ENCODE assay signal across 1 cellular context in the genomic region with DNA sequence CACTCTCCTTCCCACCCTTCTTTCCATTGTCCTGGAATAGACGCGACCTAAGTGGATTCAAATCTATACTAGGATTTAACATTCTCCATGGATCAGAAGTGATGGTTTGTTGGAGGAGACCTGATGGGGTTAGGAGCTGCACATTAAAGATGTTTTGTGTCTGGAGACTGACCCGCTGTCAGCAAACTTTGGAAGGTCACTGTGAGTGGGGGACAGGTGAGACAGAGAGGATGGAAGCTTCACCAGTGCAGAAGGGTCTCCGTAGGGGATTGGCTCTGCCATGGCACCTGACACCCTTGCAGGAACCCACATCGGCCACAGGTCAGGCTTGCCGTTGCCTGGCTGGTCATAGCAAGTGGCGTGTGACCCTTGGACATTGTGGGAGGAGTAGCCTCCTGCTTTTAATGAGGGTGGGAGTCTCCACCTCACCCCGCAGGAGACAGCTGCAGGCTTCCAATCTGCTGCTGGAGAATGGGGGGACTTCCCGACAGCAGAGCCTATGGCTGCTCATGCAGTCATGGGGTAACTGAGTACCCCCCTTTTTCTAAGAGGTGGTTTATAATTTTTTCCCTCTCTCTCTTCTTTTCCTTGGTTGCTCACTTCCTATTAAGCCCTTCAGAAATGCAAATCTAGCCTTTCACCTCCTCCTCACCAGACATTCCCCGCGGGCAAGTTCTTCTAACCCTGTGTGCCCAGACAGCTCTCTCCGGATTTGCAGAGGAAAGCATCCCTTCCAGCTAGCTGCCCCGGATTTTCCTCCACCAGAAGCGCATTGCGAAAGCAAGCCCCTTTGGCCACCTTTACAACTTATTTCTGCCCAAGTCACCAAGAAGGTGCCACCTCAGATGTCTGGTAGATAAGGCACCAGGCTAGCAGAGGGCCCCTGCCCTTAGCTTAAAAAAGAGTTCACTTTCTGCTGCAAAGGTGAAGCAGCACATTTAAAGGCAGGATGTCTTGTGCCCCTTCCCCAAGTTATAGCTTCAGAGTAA.
TF ChIP-seq lines count a peak whose summit lies in the region.

No MANE protein-coding gene starts in this region.

TF ChIP-seq in HepG2, 621 proteins besides CTCF, POLR2A, EP300 and RAD21 (continued from another document and continues in another):
- TF ChIP-seq RERE (CRISPR knock-in tag; IDR thresholded peaks at IDR 0.05; ENCODE audit: low read depth) (no peak), ZFP36 (IDR thresholded peaks at IDR 0.05; ENCODE audit: borderline replicate concordance, low read depth, low read length, partially characterized antibody) (no peak), ZNF20 (CRISPR knock-in tag; IDR thresholded peaks at IDR 0.05) (no peak), ZSCAN22 (CRISPR knock-in tag; IDR thresholded peaks at IDR 0.05) (no peak), ZNF235 (CRISPR knock-in tag; IDR thresholded peaks at IDR 0.05; ENCODE audit: borderline replicate concordance) (no peak), ZNF782 (CRISPR knock-in tag; IDR thresholded peaks at IDR 0.05; ENCODE audit: borderline replicate concordance) (no peak), RXRA (CRISPR knock-in tag; IDR thresholded peaks at IDR 0.05) (peak; percentile 67), HNF4A (CRISPR knock-in tag; IDR thresholded peaks at IDR 0.05) (peak; percentile 89), FOXA3 (CRISPR knock-in tag; IDR thresholded peaks at IDR 0.05) (no peak), ZNF709 (CRISPR knock-in tag; IDR thresholded peaks at IDR 0.05) (no peak), ZNF430 (CRISPR knock-in tag; IDR thresholded peaks at IDR 0.05) (no peak; the same call in 1 of the 2 replicates), NCOA1 (CRISPR knock-in tag; IDR thresholded peaks at IDR 0.05) (0 out of 2 replicates have a peak, but pooled peaks have one; percentile 72), ZNF672 (CRISPR knock-in tag; IDR thresholded peaks at IDR 0.05) (no peak), MED1 (CRISPR knock-in tag; IDR thresholded peaks at IDR 0.05) (peak; percentile 46; the same call in 1 of the 2 replicates), ZHX2 (IDR thresholded peaks at IDR 0.05; ENCODE audit: low read depth) (no peak), ZHX2 (CRISPR knock-in tag; IDR thresholded peaks at IDR 0.05; ENCODE audit: borderline replicate concordance) (no peak), ZEB1 (IDR thresholded peaks at IDR 0.05; ENCODE audit: insufficient replicate concordance, low read depth) (no peak), FOSL2 (CRISPR knock-in tag; IDR thresholded peaks at IDR 0.05) (peak; percentile 32; the same call in 1 of the 2 replicates), NFATC3 (CRISPR knock-in tag; IDR thresholded peaks at IDR 0.05) (no peak), PREB (CRISPR knock-in tag; IDR thresholded peaks at IDR 0.05) (no peak), TMF1 (CRISPR knock-in tag; IDR thresholded peaks at IDR 0.05; ENCODE audit: low read depth) (no peak), AKAP8 (CRISPR knock-in tag; IDR thresholded peaks at IDR 0.05) (no peak), CCAR2 (optimal IDR thresholded peaks at IDR 0.05; ENCODE audit: low read depth, low read length) (no peak), ZSCAN20 (CRISPR knock-in tag; IDR thresholded peaks at IDR 0.05; ENCODE audit: borderline replicate concordance) (0 out of 2 replicates have a peak, but pooled peaks have one; percentile 19), ZNF484 (CRISPR knock-in tag; IDR thresholded peaks at IDR 0.05; ENCODE audit: borderline replicate concordance, low read depth) (no peak)
- TF ChIP-seq, protein P1, sequence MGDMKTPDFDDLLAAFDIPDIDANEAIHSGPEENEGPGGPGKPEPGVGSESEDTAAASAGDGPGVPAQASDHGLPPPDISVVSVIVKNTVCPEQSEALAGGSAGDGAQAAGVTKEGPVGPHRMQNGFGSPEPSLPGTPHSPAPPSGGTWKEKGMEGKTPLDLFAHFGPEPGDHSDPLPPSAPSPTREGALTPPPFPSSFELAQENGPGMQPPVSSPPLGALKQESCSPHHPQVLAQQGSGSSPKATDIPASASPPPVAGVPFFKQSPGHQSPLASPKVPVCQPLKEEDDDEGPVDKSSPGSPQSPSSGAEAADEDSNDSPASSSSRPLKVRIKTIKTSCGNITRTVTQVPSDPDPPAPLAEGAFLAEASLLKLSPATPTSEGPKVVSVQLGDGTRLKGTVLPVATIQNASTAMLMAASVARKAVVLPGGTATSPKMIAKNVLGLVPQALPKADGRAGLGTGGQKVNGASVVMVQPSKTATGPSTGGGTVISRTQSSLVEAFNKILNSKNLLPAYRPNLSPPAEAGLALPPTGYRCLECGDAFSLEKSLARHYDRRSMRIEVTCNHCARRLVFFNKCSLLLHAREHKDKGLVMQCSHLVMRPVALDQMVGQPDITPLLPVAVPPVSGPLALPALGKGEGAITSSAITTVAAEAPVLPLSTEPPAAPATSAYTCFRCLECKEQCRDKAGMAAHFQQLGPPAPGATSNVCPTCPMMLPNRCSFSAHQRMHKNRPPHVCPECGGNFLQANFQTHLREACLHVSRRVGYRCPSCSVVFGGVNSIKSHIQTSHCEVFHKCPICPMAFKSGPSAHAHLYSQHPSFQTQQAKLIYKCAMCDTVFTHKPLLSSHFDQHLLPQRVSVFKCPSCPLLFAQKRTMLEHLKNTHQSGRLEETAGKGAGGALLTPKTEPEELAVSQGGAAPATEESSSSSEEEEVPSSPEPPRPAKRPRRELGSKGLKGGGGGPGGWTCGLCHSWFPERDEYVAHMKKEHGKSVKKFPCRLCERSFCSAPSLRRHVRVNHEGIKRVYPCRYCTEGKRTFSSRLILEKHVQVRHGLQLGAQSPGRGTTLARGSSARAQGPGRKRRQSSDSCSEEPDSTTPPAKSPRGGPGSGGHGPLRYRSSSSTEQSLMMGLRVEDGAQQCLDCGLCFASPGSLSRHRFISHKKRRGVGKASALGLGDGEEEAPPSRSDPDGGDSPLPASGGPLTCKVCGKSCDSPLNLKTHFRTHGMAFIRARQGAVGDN (CRISPR knock-in tag; IDR thresholded peaks at IDR 0.05) = peak; percentile 59
- TF ChIP-seq, protein P2, sequence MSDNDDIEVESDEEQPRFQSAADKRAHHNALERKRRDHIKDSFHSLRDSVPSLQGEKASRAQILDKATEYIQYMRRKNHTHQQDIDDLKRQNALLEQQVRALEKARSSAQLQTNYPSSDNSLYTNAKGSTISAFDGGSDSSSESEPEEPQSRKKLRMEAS (IDR thresholded peaks at IDR 0.05) = peak; percentile 28; the same call in 1 of the 2 replicates
- TF ChIP-seq, protein P3, sequence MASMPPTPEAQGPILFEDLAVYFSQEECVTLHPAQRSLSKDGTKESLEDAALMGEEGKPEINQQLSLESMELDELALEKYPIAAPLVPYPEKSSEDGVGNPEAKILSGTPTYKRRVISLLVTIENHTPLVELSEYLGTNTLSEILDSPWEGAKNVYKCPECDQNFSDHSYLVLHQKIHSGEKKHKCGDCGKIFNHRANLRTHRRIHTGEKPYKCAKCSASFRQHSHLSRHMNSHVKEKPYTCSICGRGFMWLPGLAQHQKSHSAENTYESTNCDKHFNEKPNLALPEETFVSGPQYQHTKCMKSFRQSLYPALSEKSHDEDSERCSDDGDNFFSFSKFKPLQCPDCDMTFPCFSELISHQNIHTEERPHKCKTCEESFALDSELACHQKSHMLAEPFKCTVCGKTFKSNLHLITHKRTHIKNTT (CRISPR knock-in tag; IDR thresholded peaks at IDR 0.05) = no peak
- TF ChIP-seq, protein P4, sequence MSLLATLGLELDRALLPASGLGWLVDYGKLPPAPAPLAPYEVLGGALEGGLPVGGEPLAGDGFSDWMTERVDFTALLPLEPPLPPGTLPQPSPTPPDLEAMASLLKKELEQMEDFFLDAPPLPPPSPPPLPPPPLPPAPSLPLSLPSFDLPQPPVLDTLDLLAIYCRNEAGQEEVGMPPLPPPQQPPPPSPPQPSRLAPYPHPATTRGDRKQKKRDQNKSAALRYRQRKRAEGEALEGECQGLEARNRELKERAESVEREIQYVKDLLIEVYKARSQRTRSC (CRISPR knock-in tag; IDR thresholded peaks at IDR 0.05; ENCODE audit: low read depth) = 0 out of 2 replicates have a peak, but pooled peaks have one; percentile 45
- TF ChIP-seq, protein P5, sequence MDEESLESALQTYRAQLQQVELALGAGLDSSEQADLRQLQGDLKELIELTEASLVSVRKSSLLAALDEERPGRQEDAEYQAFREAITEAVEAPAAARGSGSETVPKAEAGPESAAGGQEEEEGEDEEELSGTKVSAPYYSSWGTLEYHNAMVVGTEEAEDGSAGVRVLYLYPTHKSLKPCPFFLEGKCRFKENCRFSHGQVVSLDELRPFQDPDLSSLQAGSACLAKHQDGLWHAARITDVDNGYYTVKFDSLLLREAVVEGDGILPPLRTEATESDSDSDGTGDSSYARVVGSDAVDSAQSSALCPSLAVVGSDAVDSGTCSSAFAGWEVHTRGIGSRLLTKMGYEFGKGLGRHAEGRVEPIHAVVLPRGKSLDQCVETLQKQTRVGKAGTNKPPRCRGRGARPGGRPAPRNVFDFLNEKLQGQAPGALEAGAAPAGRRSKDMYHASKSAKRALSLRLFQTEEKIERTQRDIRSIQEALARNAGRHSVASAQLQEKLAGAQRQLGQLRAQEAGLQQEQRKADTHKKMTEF (CRISPR knock-in tag; IDR thresholded peaks at IDR 0.05) = peak; percentile 25; the same call in 1 of the 2 replicates
